ENCODE assay signal across 12 cellular contexts in the genomic region with DNA sequence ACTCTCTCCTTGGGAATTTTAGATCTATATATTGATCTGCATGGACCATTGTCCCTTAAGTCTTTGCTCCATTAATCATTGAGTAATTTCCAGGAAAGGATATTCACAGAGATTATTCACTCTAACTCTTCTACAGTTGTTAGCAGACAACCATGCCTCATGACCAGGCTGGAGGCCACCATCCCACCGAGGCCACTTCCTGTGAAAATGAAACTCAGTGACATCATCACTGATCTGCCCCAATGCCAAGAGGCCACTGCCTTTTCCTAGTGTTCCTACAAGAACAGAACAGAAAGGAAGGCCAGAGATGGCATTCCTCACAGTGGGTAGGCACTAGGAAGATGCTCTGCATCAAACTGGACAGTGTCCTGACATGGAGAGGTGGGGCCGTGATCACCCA.
DNase-seq lines count a peak whose midpoint lies in the region; TF ChIP-seq lines count a peak whose summit lies in the region.
"Had no signal": no experiment of that assay in that cellular context is flagged by ENCODE, and none has a peak within 500 bp of the region (broad histone marks: within the 10 kb centered on the region; RNA-seq: fewer than 3 reads in every experiment).

No MANE protein-coding gene starts in this region.

- H2BK15ac ChIP-seq in neuronal stem cell (ENCODE audit: low read length), result no peak overlapping the region

- no peak overlapping the region for H4K91ac ChIP-seq in neuronal stem cell (ENCODE audit: low read depth, low read length, poor library complexity)

- H2BK12ac ChIP-seq in neuronal stem cell (ENCODE audit: low read length), result no peak overlapping the region

- WGBS in neuronal stem cell (ENCODE audit: extremely low coverage in 2 of 2, insufficient read length in 2 of 2, insufficient replicate concordance in 1 of 2), 2 donors, result no CpG with 5 or more reads among the region's 2 CpGs

- TF ChIP-seq CTCF in brain microvascular endothelial cell (IDR thresholded peaks at IDR 0.05; ENCODE audit: low read depth, low read length, missing control alignments), result no peak

- H2AK5ac ChIP-seq in neuronal stem cell (ENCODE audit: low read depth, low read length), result no peak overlapping the region

- peaks cover 6 to 8% of the 10 kb centered on the region in 2 donors for H3K4me1 ChIP-seq in neuronal stem cell (ENCODE audit: control insufficient read depth in 2 of 2, insufficient read depth in 1 of 2, low read depth in 1 of 2, low read length in 2 of 2)
- H3K4me1 ChIP-seq: testis had no signal

- H2BK120ac ChIP-seq in neuronal stem cell (ENCODE audit: low read depth, low read length), result no peak overlapping the region

- peak overlapping the region; percentile 9 for H2AFZ ChIP-seq in neuronal stem cell (ENCODE audit: low read length)

- H3K36me3 ChIP-seq in brain microvascular endothelial cell (replicated peaks) (no peaks in the 10 kb centered on the region), neuronal stem cell (replicated peaks in 1 of 2; ENCODE audit: control insufficient read depth in 2 of 2, insufficient read depth in 2 of 2, low read length in 2 of 2) (no peaks in the 10 kb centered on the region), H7 (replicated peaks; ENCODE audit: control insufficient read depth, insufficient read depth, low read length) (no peaks in the 10 kb centered on the region)

- H3K4me2 ChIP-seq in neuronal stem cell (ENCODE audit: insufficient read depth, low read length, poor library complexity, severe bottlenecking), result no peak overlapping the region

- H4K8ac ChIP-seq in neuronal stem cell (ENCODE audit: low read depth, low read length), result no peak overlapping the region

- no peak overlapping the region for H3K9ac ChIP-seq in neuronal stem cell (ENCODE audit: low read depth, low read length, poor library complexity)
- H3K9ac ChIP-seq: BLaER1 treated with 17β-estradiol and CSF1 and Interleukin-3, amounts not matched to agents 10 nM and 100 nM had no signal

- no peaks in the 10 kb centered on the region for H3K79me1 ChIP-seq in neuronal stem cell (ENCODE audit: low read depth, low read length)

- peak; percentile 39 for DNase-seq in EL
- peak; percentile 37 for DNase-seq in LHCN-M2 (ENCODE audit: low read depth)
- DNase-seq in brain microvascular endothelial cell, result peak; percentile 14
- no peak for DNase-seq in neuronal stem cell (ENCODE audit: low spot score)
- DNase-seq in NCI-H2227 treated with DMSO at 0.1 percent for 48 hours (lab: John Stamatoyannopoulos, UW), result no peak
- DNase-seq in H7, result no peak
- no peak for DNase-seq in cerebellum (ENCODE audit: low spot score)
- DNase-seq: activated gamma-delta T cell treated with Interleukin-2 at 50 U/mL for 16 hours; sigmoid colon; stimulated activated CD4-positive, alpha-beta T cell treated with anti-CD3 and anti-CD28 coated beads, Interleukin-2, amount 100 ng/mL, for 48 hours; testis had no signal

- in situ Hi-C loops in brain microvascular endothelial cell (cut with HindIII; ENCODE audit: low pct_ligation_motif_present, low sequenced_read_pairs), result no loop called here

- H3K27ac ChIP-seq in brain microvascular endothelial cell (no peak overlapping the region), neuronal stem cell (replicated peaks; ENCODE audit: low read length) (no peak overlapping the region)
- H3K27ac ChIP-seq: BLaER1 treated with 17β-estradiol and CSF1 and Interleukin-3, amounts not matched to agents 10 nM and 100 nM; sigmoid colon; testis had no signal

- H3K27me3 ChIP-seq in brain microvascular endothelial cell (replicated peaks) (no peaks in the 10 kb centered on the region), neuronal stem cell (ENCODE audit: control insufficient read depth in 3 of 3, insufficient read depth in 3 of 3, low read depth in 1 of 3, low read length in 3 of 3) (no peaks in the 10 kb centered on the region), H7 (ENCODE audit: control insufficient read depth, insufficient read depth, low read length) (no peaks in the 10 kb centered on the region)
- H3K27me3 ChIP-seq: BLaER1 treated with 17β-estradiol and CSF1 and Interleukin-3, amounts not matched to agents 10 nM and 100 nM; sigmoid colon; testis had no signal

- H3K4ac ChIP-seq in neuronal stem cell (ENCODE audit: low read length), result no peak overlapping the region

- no peak overlapping the region for H2BK5ac ChIP-seq in neuronal stem cell (ENCODE audit: low read length)

- H3K4me3 ChIP-seq in brain microvascular endothelial cell (ENCODE audit: low read depth, low read length) (no peak overlapping the region), neuronal stem cell (ENCODE audit: low read length in 2 of 2) (no peak overlapping the region), H7 (ENCODE audit: insufficient read depth, low read depth, low read length) (no peak overlapping the region)
- H3K4me3 ChIP-seq: BLaER1 treated with 17β-estradiol and CSF1 and Interleukin-3, amounts not matched to agents 10 nM and 100 nM; sigmoid colon; testis had no signal

- H3K14ac ChIP-seq in neuronal stem cell (ENCODE audit: low read length), result no peak overlapping the region

- no peak overlapping the region for H3K23ac ChIP-seq in neuronal stem cell (ENCODE audit: low read depth, low read length, poor library complexity)

- H3K9me3 ChIP-seq in neuronal stem cell (replicated peaks in 1 of 2; ENCODE audit: control insufficient read depth in 2 of 2, insufficient read depth in 1 of 2, low read depth in 1 of 2, low read length in 2 of 2), result no peaks in the 10 kb centered on the region
- H3K9me3 ChIP-seq: BLaER1 treated with 17β-estradiol and CSF1 and Interleukin-3, amounts not matched to agents 10 nM and 100 nM; sigmoid colon; testis had no signal

- H3K18ac ChIP-seq in neuronal stem cell (ENCODE audit: low read length), result no peak overlapping the region

Comparison
In these comparisons a context has a peak if more than half of its experiments do, and no peak if none do; other contexts are left out.
1. DNase-seq: peak in EL (single experiment), LHCN-M2 (single experiment) and brain microvascular endothelial cell (single experiment); none in neuronal stem cell (single experiment), NCI-H2227 treated with DMSO at 0.1 percent for 48 hours (single experiment), H7 (single experiment) and cerebellum (single experiment).